Comparison of ENCODE assay signal across 23 cellular contexts in the genomic region with DNA sequence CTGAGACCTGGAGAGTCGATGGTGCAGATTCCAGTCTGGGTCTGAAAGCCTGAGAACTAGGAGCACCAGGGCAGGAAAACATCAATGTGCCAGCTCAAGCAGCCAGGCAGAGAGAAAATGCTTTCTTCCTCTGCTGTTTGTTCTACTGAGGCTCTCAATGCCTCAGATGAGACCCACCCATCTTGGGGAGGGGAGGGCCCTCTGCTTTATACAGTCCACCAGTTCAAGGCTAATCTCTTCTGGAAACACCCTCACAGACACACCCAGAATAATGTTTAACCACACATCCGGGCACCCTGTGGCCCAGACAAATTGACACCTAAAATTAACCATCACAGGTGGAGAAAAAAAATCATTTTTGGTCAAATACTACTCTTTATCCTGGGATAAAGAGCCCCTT.
A peak's percentile ranks its signal among the peaks of the same experiment; 100 is the strongest.
DNase-seq lines count a peak whose midpoint lies in the region; ATAC-seq and TF ChIP-seq lines count a peak whose summit lies in the region.
"Had no signal": no experiment of that assay in that cellular context is flagged by ENCODE, and none has a peak within 500 bp of the region (broad histone marks: within the 10 kb centered on the region; RNA-seq: fewer than 3 reads in every experiment).

No MANE protein-coding gene starts in this region.

- no peak overlapping the region for H3K4me3 ChIP-seq in HEK293 (ENCODE audit: low read depth, low read length)
- H3K4me3 ChIP-seq in duodenal mucosa (ENCODE audit: low read depth in 1 of 2, low read length in 2 of 2), result peak overlapping the region in 1 of 2 donors; percentile 50
- no peak overlapping the region for H3K4me3 ChIP-seq in mucosa of rectum (ENCODE audit: low read length in 2 of 2)
- H3K4me3 ChIP-seq: A549, GM23338, HAP-1 had no signal

- H3K9ac ChIP-seq in duodenal mucosa (ENCODE audit: low read depth in 1 of 2, low read length in 2 of 2) (peak overlapping the region in 1 of 2 donors; percentile 12), mucosa of rectum (ENCODE audit: low read depth in 1 of 2, low read length in 2 of 2) (peak overlapping the region in 1 of 2 donors; percentile 14)

- TF ChIP-seq CTCF in HEK293 (tag by site-specific recombination; IDR thresholded peaks at IDR 0.05), result no peak

- H3K27me3 ChIP-seq in duodenal mucosa (ENCODE audit: control insufficient read depth in 1 of 2, insufficient read depth in 2 of 2, low read length in 2 of 2) (no peaks in the 10 kb centered on the region), mucosa of rectum (ENCODE audit: control insufficient read depth in 2 of 2, insufficient read depth in 2 of 2, low read length in 2 of 2) (no peaks in the 10 kb centered on the region)

- H3K9me3 ChIP-seq in HEK293 (ENCODE audit: control insufficient read depth, insufficient read depth, low read depth, low read length), result no peaks in the 10 kb centered on the region
- H3K9me3 ChIP-seq in duodenal mucosa (ENCODE audit: control insufficient read depth in 1 of 2, low read length in 2 of 2), result no peaks in the 10 kb centered on the region
- H3K9me3 ChIP-seq in mucosa of rectum (ENCODE audit: control insufficient read depth in 2 of 2, low read length in 2 of 2), result no peaks in the 10 kb centered on the region
- H3K9me3 ChIP-seq: A549, HAP-1 had no signal

- no peaks in the 10 kb centered on the region for H3K4me1 ChIP-seq in HEK293 (ENCODE audit: control insufficient read depth, insufficient read depth, low read length)
- peaks cover 52 to 53% of the 10 kb centered on the region in 2 donors for H3K4me1 ChIP-seq in duodenal mucosa (ENCODE audit: control insufficient read depth in 1 of 2, insufficient read depth in 2 of 2, low read length in 2 of 2)
- H3K4me1 ChIP-seq in mucosa of rectum (ENCODE audit: control insufficient read depth in 2 of 2, insufficient read depth in 2 of 2, low read length in 2 of 2), result peaks cover 12 to 26% of the 10 kb centered on the region in 2 donors
- H3K4me1 ChIP-seq: HAP-1 had no signal

- POLR2A ChIA-PET in HEK293 (lab: Yijun Ruan, JAX), result interaction anchor here (0.7 kb wide), 1 partner anchor 32 kb away, joined by 3 read pairs; no protein-coding TSS in a partner anchor

- no peak for TF ChIP-seq POLR2A in GM18505 (IDR thresholded peaks at IDR 0.05; ENCODE audit: borderline replicate concordance, extremely low read depth, insufficient read depth, insufficient read length)

- H3K27ac ChIP-seq in HEK293 (ENCODE audit: extremely low read depth, low read depth, low read length) (no peak overlapping the region), duodenal mucosa (ENCODE audit: low read depth, low read length) (peak overlapping the region; percentile 53), mucosa of rectum (ENCODE audit: low read depth in 2 of 2, low read length in 2 of 2) (peak overlapping the region; percentile 49 to 75)
- H3K27ac ChIP-seq: HL-60 had no signal

- DNase-seq in NCI-H69 (lab: John Stamatoyannopoulos, UW) (peak; percentile 65), NCI-H524 treated with DMSO at 0.1 percent for 48 hours (lab: John Stamatoyannopoulos, UW) (no peak), NCI-H446 (lab: John Stamatoyannopoulos, UW) (no peak)
- DNase-seq: AML-193; C1 segment of cervical spinal cord; CD4-positive, alpha-beta memory T cell; COR-L47; Kasumi-1; NCI-H1105 treated with DMSO at 0.1 percent for 48 hours; NCI-H146; NCI-H1930; NCI-H2107; NCI-H526 treated with DMSO at 0.1 percent for 48 hours had no signal

- CTCF ChIA-PET in HEK293 (lab: Yijun Ruan, JAX), result no interaction called here

- no peak for ATAC-seq in GM18505 (IDR thresholded peaks at IDR 0.05; ENCODE audit: unreplicated experiment)
- no peak for ATAC-seq in HG02642 (IDR thresholded peaks at IDR 0.05; ENCODE audit: poor library complexity, unreplicated experiment)
- ATAC-seq: A549, GM23338, SK-N-SH treated with all-trans-retinoic acid at 6 μM for 48 hours had no signal

- H3K36me3 ChIP-seq in HEK293 (ENCODE audit: control insufficient read depth in 2 of 2, insufficient read depth in 1 of 2, low read length in 2 of 2), result no peaks in the 10 kb centered on the region
- H3K36me3 ChIP-seq in duodenal mucosa (ENCODE audit: control insufficient read depth in 1 of 2, insufficient read depth in 2 of 2, low read length in 2 of 2), result no peaks in the 10 kb centered on the region
- H3K36me3 ChIP-seq in mucosa of rectum (ENCODE audit: control insufficient read depth in 2 of 2, insufficient read depth in 2 of 2, low read length in 2 of 2), result no peaks in the 10 kb centered on the region
- H3K36me3 ChIP-seq: HAP-1 had no signal

TF ChIP-seq in HEK293, 187 proteins besides CTCF, POLR2A, EP300 and RAD21:
- peak; percentile 63 for TF ChIP-seq KLF1 (tag by site-specific recombination; IDR thresholded peaks at IDR 0.05)
- no peak for TF ChIP-seq ZNF223 (tag by site-specific recombination; IDR thresholded peaks at IDR 0.05)
- no peak for TF ChIP-seq ZNF24 (tag by site-specific recombination; IDR thresholded peaks at IDR 0.05)
TF ChIP-seq in HEK293: peak in this region for 1.
